In genomic region chr2:121483021-121483420, GRCh38 we compare ENCODE assay signal across 33 cellular contexts. TPM values are rescaled to one million over a fixed set of nuclear protein-coding genes. Genes with fewer than 3 reads are reported as not detected.
DNase-seq lines count a peak whose midpoint lies in the region; ATAC-seq, FAIRE-seq and TF ChIP-seq lines count a peak whose summit lies in the region.
"Had no signal": no experiment of that assay in that cellular context is flagged by ENCODE, and none has a peak within 500 bp of the region (broad histone marks: within the 10 kb centered on the region; RNA-seq: fewer than 3 reads in every experiment).

No MANE protein-coding gene starts in this region.

- H3K27me3 ChIP-seq in SK-N-SH (ENCODE audit: insufficient read depth) (no peaks in the 10 kb centered on the region), SJSA1 (replicated peaks) (no peaks in the 10 kb centered on the region), endothelial cell of umbilical vein (ENCODE audit: control insufficient read depth in 2 of 2, insufficient read depth in 2 of 2, low read length in 2 of 2) (no peaks in the 10 kb centered on the region)
- H3K27me3 ChIP-seq: esophagus muscularis mucosa, heart right ventricle, ovary had no signal

- H3K36me3 Mint-ChIP-seq in T-helper 17 cell (ENCODE audit: low read depth) = peaks cover 2% of the 10 kb centered on the region

- no peak for ATAC-seq in SK-N-SH treated with all-trans-retinoic acid at 6 μM for 48 hours
- ATAC-seq in T-helper 17 cell = no peak
- no peak for ATAC-seq in GM21367 (IDR thresholded peaks at IDR 0.05; ENCODE audit: unreplicated experiment)
- ATAC-seq: HCT116, heart right ventricle, lower lobe of right lung had no signal

- no peak overlapping the region for H3K27ac Mint-ChIP-seq in T-helper 17 cell
- H3K27ac Mint-ChIP-seq: nephron progenitor cell, type B pancreatic cell had no signal

- DNase-seq in SK-N-SH (no peak), SJSA1 (ENCODE audit: low read depth in 1 of 2, low spot score in 2 of 2) (peak; percentile 56 to 65), endothelial cell of umbilical vein (ENCODE audit: low read depth, low spot score) (no peak), renal cortical epithelial cell (ENCODE audit: low read depth) (peak; percentile 73), T-helper 17 cell (no peak), CD1c-positive myeloid dendritic cell (ENCODE audit: extremely low spot score) (no peak)
- DNase-seq: activated CD4-positive, alpha-beta T cell treated with anti-CD3 and anti-CD28 coated beads, Interleukin-2, amount 50 U/mL, for 48 hours; activated naive CD4-positive, alpha-beta T cell treated with Interleukin-2 at 50 U/mL for 16 hours; aorta; central memory CD4-positive, alpha-beta T cell; DMS79; GDM1; heart right ventricle; lower lobe of right lung; NCI-H1092; NCI-H187 treated with DMSO at 0.1 percent for 48 hours; NCI-H526; nephron progenitor cell; ovary; retina; small intestine; stimulated activated naive CD4-positive, alpha-beta T cell had no signal

- dilution Hi-C loops in endothelial cell of umbilical vein (cut with MboI; ENCODE audit: extremely low pct_ligation_motif_present, low sequenced_read_pairs) = no loop called here

- intact Hi-C loops in endothelial cell of umbilical vein (cut with micrococcal nuclease) = no loop called here

- H3K79me2 ChIP-seq in SK-N-SH (ENCODE audit: insufficient read depth) = peaks cover 20% of the 10 kb centered on the region; the same call in 1 of the 2 replicates
- peaks cover 4% of the 10 kb centered on the region for H3K79me2 ChIP-seq in endothelial cell of umbilical vein (ENCODE audit: control insufficient read depth, insufficient read depth, low read length)

- no peak overlapping the region for H3K9ac ChIP-seq in SK-N-SH
- no peak overlapping the region for H3K9ac ChIP-seq in endothelial cell of umbilical vein (replicated peaks; ENCODE audit: extremely low read depth, insufficient read depth, low read length)

- TF ChIP-seq RAD21 in SK-N-SH (IDR thresholded peaks at IDR 0.05; ENCODE audit: low read length) = no peak

- H3K4me2 ChIP-seq in SK-N-SH = no peak overlapping the region
- H3K4me2 ChIP-seq in endothelial cell of umbilical vein (ENCODE audit: insufficient read depth, low read length) = no peak overlapping the region

- FAIRE-seq in endothelial cell of umbilical vein (lab: Jason Lieb, UNC) = peak; percentile 46

- TF ChIP-seq POLR2A in endothelial cell of umbilical vein (IDR thresholded peaks at IDR 0.05; ENCODE audit: low read depth, low read length) = no peak

- POLR2A ChIA-PET in SK-N-SH (lab: Yijun Ruan, JAX) (no interaction called here), endothelial cell of umbilical vein (lab: Charles Lee) (no interaction called here)

- no peaks in the 10 kb centered on the region for H3K36me3 ChIP-seq in SK-N-SH (replicated peaks in 1 of 2; ENCODE audit: control insufficient read depth in 1 of 2, insufficient read depth in 2 of 2, low read length in 1 of 2)
- peaks cover 11% of the 10 kb centered on the region for H3K36me3 ChIP-seq in SJSA1
- no peaks in the 10 kb centered on the region for H3K36me3 ChIP-seq in endothelial cell of umbilical vein (ENCODE audit: control insufficient read depth in 2 of 2, extremely low read depth in 1 of 2, insufficient read depth in 2 of 2, low read length in 2 of 2)
- H3K36me3 ChIP-seq: esophagus muscularis mucosa, lower lobe of right lung, ovary had no signal

- H3F3A ChIP-seq in SK-N-SH (replicated peaks; ENCODE audit: insufficient read depth) = peaks cover 4% of the 10 kb centered on the region

- H3K27ac ChIP-seq in SK-N-SH (ENCODE audit: low read depth in 2 of 2, low read length in 1 of 2) (no peak overlapping the region), SJSA1 (peak overlapping the region; percentile 19), endothelial cell of umbilical vein (ENCODE audit: insufficient read depth, low read depth, low read length) (no peak overlapping the region)
- H3K27ac ChIP-seq: 22Rv1, C4-2B, esophagus muscularis mucosa, heart right ventricle, lower lobe of right lung, ovary, RWPE1 had no signal

- H3K9me3 ChIP-seq in SK-N-SH (no peaks in the 10 kb centered on the region), SJSA1 (replicated peaks) (no peaks in the 10 kb centered on the region), endothelial cell of umbilical vein (replicated peaks; ENCODE audit: control insufficient read depth, insufficient read depth, low read length) (no peaks in the 10 kb centered on the region), T-helper 17 cell (ENCODE audit: control insufficient read depth, low read length, poor library complexity, severe bottlenecking) (no peaks in the 10 kb centered on the region)
- H3K9me3 ChIP-seq: esophagus muscularis mucosa, heart right ventricle, lower lobe of right lung, ovary had no signal

- no peaks in the 10 kb centered on the region for H3K9me2 ChIP-seq in SK-N-SH

- no peak for TF ChIP-seq EP300 in SK-N-SH (IDR thresholded peaks at IDR 0.05; ENCODE audit: borderline replicate concordance in 1 of 2, low read depth in 1 of 2, low read length in 1 of 2)

- CTCF ChIA-PET in SK-N-SH (lab: Yijun Ruan, JAX) = interaction anchor here (0.6 to 1.4 kb wide), 5 partner anchors 8 to 235 kb away, joined by 3 to 4 read pairs (median 4); no protein-coding TSS in a partner anchor
- CTCF ChIA-PET in endothelial cell of umbilical vein (lab: Charles Lee) = interaction anchor here (2.0 kb wide), 1 partner anchor 10 kb away, joined by 4 read pairs; no protein-coding TSS in a partner anchor

- H3K9me1 ChIP-seq in endothelial cell of umbilical vein (replicated peaks; ENCODE audit: control insufficient read depth, extremely low read depth, insufficient read depth, low read length) = no peaks in the 10 kb centered on the region

- H3K4me1 ChIP-seq in SK-N-SH (ENCODE audit: control insufficient read depth in 1 of 2, insufficient read depth in 2 of 2, low read depth in 1 of 2, low read length in 1 of 2) = peaks cover 25 to 60% of the 10 kb centered on the region in 2 experiments; a peak in 3 of 4 replicates
- H3K4me1 ChIP-seq in SJSA1 (replicated peaks) = peaks cover 78% of the 10 kb centered on the region
- no peaks in the 10 kb centered on the region for H3K4me1 ChIP-seq in endothelial cell of umbilical vein (ENCODE audit: control insufficient read depth, extremely low read depth, insufficient read depth, low read length)

- H2AFZ ChIP-seq in SK-N-SH (ENCODE audit: low read depth) = no peak overlapping the region
- no peak overlapping the region for H2AFZ ChIP-seq in endothelial cell of umbilical vein (ENCODE audit: low read depth, low read length)

- H4K20me1 ChIP-seq in SK-N-SH (ENCODE audit: insufficient read depth) (peaks cover 14% of the 10 kb centered on the region), endothelial cell of umbilical vein (replicated peaks; ENCODE audit: control insufficient read depth, extremely low read depth, insufficient read depth, low read length) (no peaks in the 10 kb centered on the region)

- H3K27me3 Mint-ChIP-seq in T-helper 17 cell = no peaks in the 10 kb centered on the region
- H3K27me3 Mint-ChIP-seq: type B pancreatic cell had no signal

- H3K4me3 Mint-ChIP-seq in T-helper 17 cell = no peak overlapping the region
- H3K4me3 Mint-ChIP-seq: nephron progenitor cell, type B pancreatic cell had no signal

- BruUV-seq in endothelial cell of umbilical vein (replicated peaks; lab: Mats Ljungman, UMichigan) = no TSS peak

- 93% methylated on average over 1 of the region's 1 CpG for WGBS in SK-N-SH (ENCODE audit: low lambda C conversion rate)

- H3K4me3 ChIP-seq in SK-N-SH (ENCODE audit: low read depth in 2 of 2, low read length in 1 of 2) (no peak overlapping the region), SJSA1 (no peak overlapping the region), endothelial cell of umbilical vein (replicated peaks in 1 of 3; ENCODE audit: insufficient read depth in 1 of 3, low read depth in 1 of 3, low read length in 3 of 3) (no peak overlapping the region)
- H3K4me3 ChIP-seq: esophagus muscularis mucosa, heart right ventricle, lower lobe of right lung, ovary had no signal

- no peak for TF ChIP-seq CTCF in SK-N-SH (IDR thresholded peaks at IDR 0.05)
- TF ChIP-seq CTCF in endothelial cell of umbilical vein (IDR thresholded peaks at IDR 0.05; ENCODE audit: extremely low read depth in 1 of 2, insufficient read depth in 1 of 2, low read depth in 1 of 2, low read length in 2 of 2) = no peak

- H3K4me1 Mint-ChIP-seq in T-helper 17 cell = peaks cover 23% of the 10 kb centered on the region

TF ChIP-seq in SK-N-SH, 30 proteins besides CTCF, POLR2A, EP300 and RAD21 (continues in another document):
- no peak for TF ChIP-seq ELF1 (IDR thresholded peaks at IDR 0.05)
- no peak for TF ChIP-seq RCOR1 (IDR thresholded peaks at IDR 0.05; ENCODE audit: low read length)
- no peak for TF ChIP-seq POLR2AphosphoS5 (IDR thresholded peaks at IDR 0.05; ENCODE audit: low read depth, low read length)

TF ChIP-seq in SK-N-SH treated with all-trans-retinoic acid at 6 μM for 48 hours, 23 proteins besides CTCF, POLR2A, EP300 and RAD21 (continues in another document):
- TF ChIP-seq ARNTL (CRISPR knock-in tag; IDR thresholded peaks at IDR 0.05; ENCODE audit: borderline replicate concordance, low read depth) (no peak), GLIS3 (CRISPR knock-in tag; IDR thresholded peaks at IDR 0.05) (no peak)

TF ChIP-seq in endothelial cell of umbilical vein, 7 proteins besides CTCF, POLR2A, EP300 and RAD21 (continues in another document):
- no peak for TF ChIP-seq GATA2 (IDR thresholded peaks at IDR 0.05; ENCODE audit: insufficient read depth, insufficient read length, low read depth, low read length)
- TF ChIP-seq FOS (IDR thresholded peaks at IDR 0.05; ENCODE audit: borderline replicate concordance, insufficient read depth, low read length) = no peak
- TF ChIP-seq MAX (IDR thresholded peaks at IDR 0.05; ENCODE audit: insufficient read depth, insufficient read length) = no peak
- TF ChIP-seq EZH2 (IDR thresholded peaks at IDR 0.05; ENCODE audit: borderline replicate concordance, low read depth, low read length, severe bottlenecking) = no peak

RNA-seq across cellular contexts. Expression of gene RNU4ATAC, which starts 47.7 kb away (rescaled TPM):
- polyA plus RNA-seq in SK-N-SH (2012; rRNA removed) (not detected in 2 replicates), endothelial cell of umbilical vein (not detected in 2 replicates)
- not detected in 2 replicates for polyA plus RNA-seq in SK-N-SH (2012; cell fraction: cytosol; rRNA removed)
- polyA plus RNA-seq in SK-N-SH (2012; cell fraction: nucleus; rRNA removed) = not detected in 2 replicates
- not detected in 2 replicates for total RNA-seq in SJSA1 (2014; rRNA removed; shearing (Covaris generic))
- total RNA-seq in endothelial cell of umbilical vein (not detected in 2 replicates), renal cortical epithelial cell (under 0.01 TPM in 1 of 2 replicates, not detected in the other), T-helper 17 cell (not detected)
- not detected in 2 replicates for polyA plus RNA-seq in endothelial cell of umbilical vein (2011; cell fraction: cytosol; rRNA removed)
- polyA plus RNA-seq in endothelial cell of umbilical vein (2011; cell fraction: nucleus; rRNA removed) = not detected in 2 replicates
- not detected in 2 replicates for polyA plus RNA-seq in endothelial cell of umbilical vein (2012)
- under 0.01 TPM in 2 replicates for polyA minus RNA-seq in endothelial cell of umbilical vein
- 8,857 TPM for polyA minus RNA-seq in endothelial cell of umbilical vein (2011; cell fraction: cytosol; rRNA and poly(A)+ RNA removed)
- polyA minus RNA-seq in endothelial cell of umbilical vein (2011; cell fraction: nucleus; rRNA and poly(A)+ RNA removed) = under 0.01 TPM in 2 replicates
- total RNA-seq: aorta; esophagus muscularis mucosa; heart right ventricle; HT-29; kidney epithelial cell; ovary; T-helper 1 cell treated with Interleukin-12 subunit alpha and Interleukin-12 subunit beta and Interleukin-4 antibody, amounts not matched to agents 30 ng/mL and 1 ng/mL, for 36 hours had no signal
- polyA plus RNA-seq: aorta, heart right ventricle, ovary, small intestine had no signal

Comparison
In these comparisons a context has a peak if more than half of its experiments do, and no peak if none do; other contexts are left out.
1. DNase-seq: peak in SJSA1 (2 of 2) and renal cortical epithelial cell (single experiment); none in SK-N-SH (single experiment), endothelial cell of umbilical vein (single experiment), T-helper 17 cell (0 of 3) and CD1c-positive myeloid dendritic cell (single experiment).